In genomic region chr1:75423616-75424015, GRCh38 we compare ENCODE assay signal across 17 cellular contexts.
DNase-seq lines count a peak whose midpoint lies in the region; ATAC-seq and TF ChIP-seq lines count a peak whose summit lies in the region.
"Had no signal": no experiment of that assay in that cellular context is flagged by ENCODE, and none has a peak within 500 bp of the region (broad histone marks: within the 10 kb centered on the region; RNA-seq: fewer than 3 reads in every experiment).

No MANE protein-coding gene starts in this region.

- TF ChIP-seq CTCF in BE2C (IDR thresholded peaks at IDR 0.05; ENCODE audit: low read depth, low read length) (peak; percentile 58), endothelial cell (IDR thresholded peaks at IDR 0.05; ENCODE audit: unreplicated experiment) (peak; percentile 29), GM20000 (IDR thresholded peaks at IDR 0.05; ENCODE audit: extremely low read depth, missing control alignments) (no peak), foreskin keratinocyte (conservative IDR thresholded peaks at IDR 0.05) (no peak)

- H3K4me1 Mint-ChIP-seq in endothelial cell (ENCODE audit: unreplicated experiment) = no peaks in the 10 kb centered on the region
- H3K4me1 Mint-ChIP-seq: immature natural killer cell had no signal

- no peak overlapping the region for H3K4me3 Mint-ChIP-seq in endothelial cell (ENCODE audit: unreplicated experiment)
- H3K4me3 Mint-ChIP-seq: immature natural killer cell had no signal

- H3K27me3 Mint-ChIP-seq in endothelial cell (ENCODE audit: unreplicated experiment) = no peaks in the 10 kb centered on the region

- no peak overlapping the region for H3K27ac Mint-ChIP-seq in endothelial cell (ENCODE audit: unreplicated experiment)
- H3K27ac Mint-ChIP-seq: immature natural killer cell had no signal

- H3K27me3 ChIP-seq in BE2C = no peaks in the 10 kb centered on the region
- H3K27me3 ChIP-seq in foreskin keratinocyte = no peaks in the 10 kb centered on the region
- H3K27me3 ChIP-seq: ovary, testis had no signal

- no peaks in the 10 kb centered on the region for H3K36me3 Mint-ChIP-seq in endothelial cell (ENCODE audit: low read depth, unreplicated experiment)
- H3K36me3 Mint-ChIP-seq: immature natural killer cell had no signal

- DNase-seq in BE2C (peak; percentile 51), NCI-H510A treated with DMSO at 0.1 percent for 48 hours (lab: John Stamatoyannopoulos, UW) (peak; percentile 78), endothelial cell (ENCODE audit: low spot score) (no peak), cortex of kidney (lab: John Stamatoyannopoulos, UW) (no peak), GM20000 (ENCODE audit: low spot score) (no peak), foreskin keratinocyte (no peak)
- no peak for DNase-seq in activated CD8-positive, alpha-beta memory T cell treated with anti-CD3 and anti-CD28 coated beads for 24 hours
- DNase-seq: activated gamma-delta T cell treated with Interleukin-2 at 50 U/mL for 16 hours; foreskin melanocyte; immature natural killer cell; NCI-H524 treated with DMSO at 0.1 percent for 48 hours; ovary; Right ventricle myocardium superior; stimulated activated CD4-positive, alpha-beta T cell treated with anti-CD3 and anti-CD28 coated beads, Interleukin-15, amount 100 ng/mL, for 24 hours; testis had no signal

- no peaks in the 10 kb centered on the region for H3K36me3 ChIP-seq in BE2C
- H3K36me3 ChIP-seq: ovary had no signal

- ATAC-seq in HG03354 (IDR thresholded peaks at IDR 0.05; ENCODE audit: poor library complexity, severe bottlenecking, unreplicated experiment) (peak; percentile 47), foreskin keratinocyte (no peak)
- ATAC-seq: HCT116 had no signal

- H3K9me3 ChIP-seq in BE2C = no peaks in the 10 kb centered on the region
- H3K9me3 ChIP-seq: ovary, testis had no signal

- H3K4me1 ChIP-seq in BE2C (no peaks in the 10 kb centered on the region), foreskin keratinocyte (no peaks in the 10 kb centered on the region)
- H3K4me1 ChIP-seq: testis had no signal

- H3K9me3 Mint-ChIP-seq in endothelial cell (ENCODE audit: unreplicated experiment) = no peaks in the 10 kb centered on the region

- H3K4me3 ChIP-seq in BE2C (ENCODE audit: low read depth, low read length) = no peak overlapping the region
- H3K4me3 ChIP-seq: ovary, testis had no signal

- H3K27ac ChIP-seq in foreskin keratinocyte = no peak overlapping the region
- H3K27ac ChIP-seq: ovary, testis had no signal

Comparison
In these comparisons a context has a peak if more than half of its experiments do, and no peak if none do; other contexts are left out.
1. DNase-seq: peak in BE2C (single experiment) and NCI-H510A treated with DMSO at 0.1 percent for 48 hours (single experiment); none in endothelial cell (single experiment), cortex of kidney (single experiment), GM20000 (single experiment), foreskin keratinocyte (0 of 2) and activated CD8-positive, alpha-beta memory T cell treated with anti-CD3 and anti-CD28 coated beads for 24 hours (single experiment).
2. CTCF ChIP-seq: peak in BE2C (single experiment) and endothelial cell (single experiment); none in GM20000 (single experiment) and foreskin keratinocyte (single experiment).